6 cellular contexts compared by ENCODE assay signal in genomic region chr20:61702246-61702645, GRCh38.
"Had no signal": no experiment of that assay in that cellular context is flagged by ENCODE, and none has a peak within 500 bp of the region (broad histone marks: within the 10 kb centered on the region; RNA-seq: fewer than 3 reads in every experiment).

No MANE protein-coding gene starts in this region.

- DNase-seq: H9, HCEC 1CT had no signal

- FAIRE-seq: H1, H54 had no signal

- H2AFZ ChIP-seq: GM23338 had no signal

- H3K36me3 Mint-ChIP-seq: IgD-negative memory B cell had no signal

- H3K4me1 Mint-ChIP-seq: GM23338, H9, IgD-negative memory B cell had no signal

- H3K4me3 ChIP-seq: GM23338 had no signal

- H3K4me2 ChIP-seq: GM23338 had no signal

- H3K27me3 Mint-ChIP-seq: IgD-negative memory B cell had no signal

- ATAC-seq: GM23338 had no signal

- H3K27ac Mint-ChIP-seq: GM23338, IgD-negative memory B cell had no signal

- H3K4me3 Mint-ChIP-seq: GM23338, H9 had no signal

- H3K9me3 Mint-ChIP-seq: GM23338 had no signal
